Comparison of ENCODE assay signal across 27 cellular contexts in genomic region chr2:194382221-194382620, GRCh38.
"Had no signal": no experiment of that assay in that cellular context is flagged by ENCODE, and none has a peak within 500 bp of the region (broad histone marks: within the 10 kb centered on the region; RNA-seq: fewer than 3 reads in every experiment).

No MANE protein-coding gene starts in this region.

- H3K36me3 ChIP-seq: stomach, suprapubic skin, thoracic aorta, thyroid gland, tibial artery, tibial nerve, transverse colon, upper lobe of left lung, upper lobe of right lung, uterus, vagina had no signal

- H3K9me3 ChIP-seq: testis, thoracic aorta, thyroid gland, tibial artery, upper lobe of right lung, uterus, vagina had no signal

- H3K4me3 ChIP-seq: stomach, suprapubic skin, testis, thoracic aorta, thyroid gland, tibial artery, tibial nerve, transverse colon, upper lobe of left lung, upper lobe of right lung, uterus, vagina had no signal

- FAIRE-seq: urothelium cell line had no signal

- H3K27ac ChIP-seq: stomach, suprapubic skin, testis, thoracic aorta, thyroid gland, tibial artery, tibial nerve, transverse colon, upper lobe of left lung, upper lobe of right lung, uterus, vagina had no signal

- H3K4me1 ChIP-seq: stomach, suprapubic skin, testis, thyroid gland, tibial artery, tibial nerve, transverse colon, upper lobe of left lung, upper lobe of right lung, uterus, vagina had no signal

- ATAC-seq: stimulated activated effector memory CD8-positive, alpha-beta T cell treated with anti-CD3 and anti-CD28 coated beads, Interleukin-12 subunit alpha, Interleukin-12 subunit beta, amount 100 ng/mL, for 72 hours; stimulated activated memory B cell treated with anti-CD40 and anti-IgM and Interleukin-4, amounts not matched to agents 10 μg/mL and 1 μg/mL and 100 μg/mL, for 72 hours; stimulated activated naive B cell treated with anti-CD40 and anti-IgM and Interleukin-4, amounts not matched to agents 10 μg/mL and 1 μg/mL and 100 μg/mL, for 72 hours; stimulated activated naive CD8-positive, alpha-beta T cell treated with anti-CD3 and anti-CD28 coated beads, Interleukin-15, amount 100 ng/mL, for 72 hours; stimulated activated naive CD8-positive, alpha-beta T cell treated with anti-CD3 and anti-CD28 coated beads, Interleukin-15, Interleukin-2, amounts not matched to agents 100 U/mL and 50 U/mL, for 24 hours; upper lobe of right lung had no signal

- H3K27me3 ChIP-seq: stomach, suprapubic skin, testis, thyroid gland, tibial artery, tibial nerve, transverse colon, upper lobe of left lung, upper lobe of right lung, uterus, vagina had no signal

- DNase-seq: stimulated activated CD4-positive, alpha-beta T cell treated with anti-CD3 and anti-CD28 coated beads, Interleukin-2, amount 100 ng/mL, for 48 hours; stimulated activated CD4-positive, alpha-beta T cell treated with anti-CD3 and anti-CD28 coated beads, Interleukin-4, amount 100 ng/mL, for 1 hour; stimulated activated CD4-positive, alpha-beta T cell treated with anti-CD3 and anti-CD28 coated beads, Interleukin-4, amount 100 ng/mL, for 24 hours; stimulated activated CD4-positive, alpha-beta T cell treated with anti-CD3 and anti-CD28 coated beads, Interleukin-4, amount 100 ng/mL, for 4 hours; stimulated activated CD8-positive, alpha-beta memory T cell treated with anti-CD3 and anti-CD28 coated beads, Interleukin-4, amount 100 ng/mL, for 48 hours; stimulated activated naive B cell treated with anti-CD40 and anti-IgM and Interleukin-4, amounts not matched to agents 10 μg/mL and 1 μg/mL and 100 μg/mL, for 72 hours; stimulated activated naive CD4-positive, alpha-beta T cell; stimulated activated naive CD4-positive, alpha-beta T cell treated with Interleukin-2 at 50 U/mL for 16 hours; stimulated activated naive CD8-positive, alpha-beta T cell treated with anti-CD3 and anti-CD28 coated beads, Interleukin-15, amount 100 ng/mL, for 72 hours; stimulated activated naive CD8-positive, alpha-beta T cell treated with anti-CD3 and anti-CD28 coated beads, Interleukin-15, Interleukin-2, amounts not matched to agents 100 U/mL and 50 U/mL, for 24 hours; stomach; substantia nigra; testis; thyroid gland; tibial artery; transverse colon; trophoblast cell; upper lobe of left lung; upper lobe of right lung; uterus had no signal
